In genomic region chr9:83707518-83707767, GRCh38 we compare ENCODE assay signal across 8 cellular contexts. TPM values are rescaled to one million over a fixed set of nuclear protein-coding genes. Genes with fewer than 3 reads are reported as not detected.
A peak's percentile ranks its signal among the peaks of the same experiment; 100 is the strongest.
DNase-seq lines count a peak whose midpoint lies in the region; ATAC-seq and TF ChIP-seq lines count a peak whose summit lies in the region.

No MANE protein-coding gene starts in this region.

- H3K27me3 ChIP-seq in PC-9 (ENCODE audit: insufficient read depth, low read depth) (no peaks in the 10 kb centered on the region), left lung (no peaks in the 10 kb centered on the region)

- CTCF ChIA-PET in PC-9 (lab: Charles Lee): no interaction called here

- H3K4me1 ChIP-seq in PC-9 (replicated peaks; ENCODE audit: insufficient read depth) (peaks cover 15% of the 10 kb centered on the region), left lung (peaks cover 11 to 53% of the 10 kb centered on the region in 2 donors)

- peak; percentile 61 for ATAC-seq in GM18511 (IDR thresholded peaks at IDR 0.05; ENCODE audit: unreplicated experiment)
- peak; percentile 43 for ATAC-seq in HG02981 (IDR thresholded peaks at IDR 0.05; ENCODE audit: unreplicated experiment)
- peak; percentile 76 for ATAC-seq in left lung

- H4K20me1 ChIP-seq in PC-9 (ENCODE audit: insufficient read depth): peaks cover 43% of the 10 kb centered on the region

- POLR2A ChIA-PET in PC-9 (lab: Charles Lee; ENCODE audit: unreplicated experiment): interaction anchor here (0.7 kb wide), 2 partner anchors 178 to 225 kb away, joined by 3 to 4 read pairs; no protein-coding TSS in a partner anchor

- H3K4me3 Mint-ChIP-seq in brain: peak overlapping the region; percentile 89 to 99 (median 96)

- H2AFZ ChIP-seq in PC-9: peak overlapping the region; percentile 94

- peak in 1 of 2 experiments; percentile 57 for DNase-seq in PC-9
- DNase-seq in left lung: no peak
- peak; percentile 81 for DNase-seq in stimulated activated CD8-positive, alpha-beta memory T cell treated with anti-CD3 and anti-CD28 coated beads, Interleukin-4, amount 100 ng/mL, for 48 hours
- DNase-seq in inferior parietal cortex (ENCODE audit: extremely low spot score): no peak

- no peaks in the 10 kb centered on the region for H3K9me2 ChIP-seq in PC-9 (ENCODE audit: insufficient read depth)

- H3K9me3 ChIP-seq in PC-9 (ENCODE audit: insufficient read depth, low read depth) (no peaks in the 10 kb centered on the region), left lung (no peaks in the 10 kb centered on the region)

- peaks cover 33% of the 10 kb centered on the region for H3K36me3 Mint-ChIP-seq in brain

- H3K4me1 Mint-ChIP-seq in brain: peaks cover 52% of the 10 kb centered on the region

- no peaks in the 10 kb centered on the region for H3F3A ChIP-seq in PC-9 (ENCODE audit: insufficient read depth, low read depth)

- H3K36me3 ChIP-seq in PC-9 (ENCODE audit: low read depth): 0 out of 2 replicates have a peak, but pooled peaks cover 6% of the 10 kb centered on the region
- no peaks in the 10 kb centered on the region for H3K36me3 ChIP-seq in left lung

- no peak for TF ChIP-seq CTCF in 22Rv1 (IDR thresholded peaks at IDR 0.05)
- no peak for TF ChIP-seq CTCF in PC-9 (conservative IDR thresholded peaks at IDR 0.05)
- TF ChIP-seq CTCF in brain (conservative IDR thresholded peaks at IDR 0.05): no peak
- TF ChIP-seq CTCF in left lung (IDR thresholded peaks at IDR 0.05): no peak

- peaks cover 53% of the 10 kb centered on the region for H3K79me2 ChIP-seq in PC-9 (ENCODE audit: low read depth)

- intact Hi-C loops in PC-9 (cut with micrococcal nuclease; ENCODE audit: unreplicated experiment) (loop anchor here (5.0 to 10.0 kb wide), 2 partner anchors 107 to 275 kb away; partner anchors contain the start of gene GKAP1), left lung (cut with DNase I) (no loop called here)

- peak overlapping the region; percentile 94 for H3K27ac ChIP-seq in 22Rv1
- peak overlapping the region; percentile 95 for H3K27ac ChIP-seq in PC-9
- peak overlapping the region; percentile 98 to 99 for H3K27ac ChIP-seq in left lung

- H3K9me3 Mint-ChIP-seq in brain: peaks cover 3 to 11% (median 7%) of the 10 kb centered on the region in 5 experiments

- H3K4me3 ChIP-seq in PC-9 (peak overlapping the region; percentile 93), left lung (peak overlapping the region; percentile 77 to 91)

- peaks cover 13% of the 10 kb centered on the region for H3K27me3 Mint-ChIP-seq in brain

- H3K4me2 ChIP-seq in PC-9: peak overlapping the region; percentile 90

- TSS peak; percentile 29 for BruUV-seq in PC-9 (replicated peaks; lab: Mats Ljungman, UMichigan)

- peak overlapping the region; percentile 99 to 100 (median 100) for H3K27ac Mint-ChIP-seq in brain

RNA-seq across cellular contexts. Expression of gene UBQLN1, which starts 0.3 kb away (rescaled TPM):
- total RNA-seq in PC-9 (2021): 118 and 129 TPM in 2 replicates
- 136 TPM for polyA plus RNA-seq in brain (ENCODE audit: insufficient read depth, low read depth, low replicate concordance)
- total RNA-seq in left lung: 100 to 1,000 TPM in 1 of 2 donors, 10 to 100 TPM in 1; 83.6 to 107 TPM
